12 cellular contexts compared by ENCODE assay signal in the genomic region with DNA sequence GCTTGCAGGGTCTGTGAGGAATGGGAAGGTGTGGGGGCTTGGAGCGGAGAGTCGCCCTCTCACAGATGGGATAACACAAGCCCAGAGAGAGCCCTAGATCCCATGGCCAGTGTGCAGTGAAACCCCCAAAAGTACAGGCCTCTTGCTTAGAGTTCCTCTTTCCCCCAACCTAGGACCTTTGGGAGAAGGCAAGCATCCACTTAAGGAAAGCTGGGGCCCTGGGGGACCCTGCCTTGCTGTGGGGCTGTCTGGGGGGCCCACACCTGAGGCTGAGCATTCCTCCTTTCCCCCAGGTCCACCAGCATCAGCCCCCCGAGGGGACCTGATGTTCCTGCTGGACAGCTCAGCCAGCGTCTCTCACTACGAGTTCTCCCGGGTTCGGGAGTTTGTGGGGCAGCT. TPM values are rescaled to one million over a fixed set of nuclear protein-coding genes. Genes with fewer than 3 reads are reported as not detected.
A peak's percentile ranks its signal among the peaks of the same experiment; 100 is the strongest.
DNase-seq lines count a peak whose midpoint lies in the region; ATAC-seq and TF ChIP-seq lines count a peak whose summit lies in the region.
"Had no signal": no experiment of that assay in that cellular context is flagged by ENCODE, and none has a peak within 500 bp of the region (broad histone marks: within the 10 kb centered on the region; RNA-seq: fewer than 3 reads in every experiment).

No MANE protein-coding gene starts in this region.

- H3K4me1 Mint-ChIP-seq in mesothelial cell of epicardium = peaks cover 40% of the 10 kb centered on the region

- ATAC-seq in heart right ventricle (no peak), left ventricle myocardium superior (no peak), upper lobe of left lung (ENCODE audit: low FRiP score in 2 of 2) (no peak), GM19328 (IDR thresholded peaks at IDR 0.05; ENCODE audit: unreplicated experiment) (no peak)
- ATAC-seq: left colon had no signal

- no peaks in the 10 kb centered on the region for H3K27me3 Mint-ChIP-seq in mesothelial cell of epicardium (ENCODE audit: low read depth)

- no peak for TF ChIP-seq EP300 in upper lobe of left lung (IDR thresholded peaks at IDR 0.05)

- H3K4me3 ChIP-seq in heart right ventricle = peak overlapping the region; percentile 50 to 69 (median 64)
- peak overlapping the region; percentile 72 for H3K4me3 ChIP-seq in coronary artery
- peak overlapping the region in 3 of 4 donors; percentile 56 to 64 (median 57) for H3K4me3 ChIP-seq in upper lobe of left lung

- peak overlapping the region; percentile 69 for H3K27ac Mint-ChIP-seq in mesothelial cell of epicardium
- H3K27ac Mint-ChIP-seq: activated CD4-positive, alpha-beta memory T cell treated with anti-CD3 and anti-CD28 coated beads for 36 hours; CD4-positive, alpha-beta memory T cell had no signal

- 78 to 84% methylated on average over 7 of the region's 7 CpGs for WGBS in heart right ventricle, 2 donors
- WGBS in upper lobe of left lung, 2 donors = 66 to 83% methylated on average over 7 of the region's 7 CpGs

- DNase-seq in heart right ventricle = no peak
- DNase-seq in left ventricle myocardium superior = no peak
- DNase-seq in coronary artery (ENCODE audit: low spot score) = no peak
- DNase-seq in mesothelial cell of epicardium (ENCODE audit: low spot score in 2 of 2, unreplicated experiment in 2 of 2) = no peak
- DNase-seq in upper lobe of left lung = no peak
- no peak for DNase-seq in hippocampal formation (lab: John Stamatoyannopoulos, UW)
- DNase-seq in glomerular visceral epithelial cell (ENCODE audit: extremely low spot score) = no peak
- DNase-seq: activated CD4-positive, alpha-beta memory T cell treated with anti-CD3 and anti-CD28 coated beads for 36 hours had no signal

- H3K9me3 Mint-ChIP-seq in mesothelial cell of epicardium = no peaks in the 10 kb centered on the region
- H3K9me3 Mint-ChIP-seq: activated CD4-positive, alpha-beta memory T cell treated with anti-CD3 and anti-CD28 coated beads for 36 hours; CD4-positive, alpha-beta memory T cell had no signal

- H3K36me3 Mint-ChIP-seq in mesothelial cell of epicardium = peaks cover 4% of the 10 kb centered on the region
- H3K36me3 Mint-ChIP-seq: activated CD4-positive, alpha-beta memory T cell treated with anti-CD3 and anti-CD28 coated beads for 36 hours; CD4-positive, alpha-beta memory T cell had no signal

- H3K4me1 ChIP-seq in heart right ventricle = peaks cover 38 to 75% (median 60%) of the 10 kb centered on the region in 9 donors
- H3K4me1 ChIP-seq in upper lobe of left lung = peaks cover 62 to 78% (median 73%) of the 10 kb centered on the region in 4 donors

- H3K9me3 ChIP-seq in heart right ventricle (no peaks in the 10 kb centered on the region), upper lobe of left lung (no peaks in the 10 kb centered on the region)

- H3K27ac ChIP-seq in heart right ventricle (peak overlapping the region in 3 of 10 donors; percentile 93 to 98 (median 93)), coronary artery (no peak overlapping the region), upper lobe of left lung (no peak overlapping the region)

- intact Hi-C loops in heart right ventricle (cut with DNase I) (loop anchor here in 2 of 10 donors (5.0 to 10.0 kb wide), 2 partner anchors 34 to 68 kb away; no protein-coding TSS in a partner anchor), left ventricle myocardium superior (cut with micrococcal nuclease) (no loop called here)

- H3K4me3 Mint-ChIP-seq in mesothelial cell of epicardium = peak overlapping the region; percentile 77
- H3K4me3 Mint-ChIP-seq: activated CD4-positive, alpha-beta memory T cell treated with anti-CD3 and anti-CD28 coated beads for 36 hours had no signal

- peaks cover 0 to 48% (median 9%) of the 10 kb centered on the region in 7 donors for H3K27me3 ChIP-seq in heart right ventricle
- peaks cover 0 to 7% (median 0%) of the 10 kb centered on the region in 4 donors for H3K27me3 ChIP-seq in upper lobe of left lung

- TF ChIP-seq CTCF in heart right ventricle (IDR thresholded peaks at IDR 0.05) (no peak), coronary artery (IDR thresholded peaks at IDR 0.05) (no peak), mesothelial cell of epicardium (IDR thresholded peaks at IDR 0.05; ENCODE audit: unreplicated experiment) (no peak), upper lobe of left lung (IDR thresholded peaks at IDR 0.05) (no peak)

- no peak for TF ChIP-seq POLR2A in upper lobe of left lung (IDR thresholded peaks at IDR 0.05)

- H3K36me3 ChIP-seq in heart right ventricle (peaks cover 0 to 9% (median 0%) of the 10 kb centered on the region in 9 donors), upper lobe of left lung (no peaks in the 10 kb centered on the region)

RNA-seq across cellular contexts. Expression of a gene that starts 1.1 kb away (rescaled TPM):
- 10 to 100 TPM; 10.8 to 52.8 (median 14.1) TPM for total RNA-seq in heart right ventricle
- polyA plus RNA-seq in heart right ventricle = 10 to 100 TPM; 13.9 to 27.5 TPM
- total RNA-seq in left ventricle myocardium superior = 13.5 TPM
- 57.0 to 59.1 TPM (median 57.7 TPM) in 3 replicates for total RNA-seq in mesothelial cell of epicardium
- 100 to 1,000 TPM in 2 of 6 donors, 10 to 100 TPM in 4; 41.8 to 108 (median 62.5) TPM for total RNA-seq in upper lobe of left lung
- total RNA-seq: CD4-positive, alpha-beta memory T cell had no signal
- polyA plus RNA-seq: CD4-positive, alpha-beta memory T cell had no signal

RNA-seq across cellular contexts. Expression of a gene that starts 12.9 kb away (rescaled TPM):
- total RNA-seq in heart right ventricle (1 to 10 TPM in 5 of 10 donors, under 1 TPM in 5; 0.11 to 2.2 (median 1.2) TPM), left ventricle myocardium superior (1.9 TPM), mesothelial cell of epicardium (2.2 to 3.9 TPM (median 2.9 TPM) in 3 replicates), upper lobe of left lung (10 to 100 TPM in 5 of 6 donors, 1 to 10 TPM in 1; 9.2 to 20.9 (median 14.7) TPM)
- polyA plus RNA-seq in heart right ventricle = under 1 TPM; 0.49 to 0.66 TPM
- total RNA-seq: LHCN-M2 had no signal

RNA-seq across cellular contexts. Expression of a gene that starts 15.6 kb away (rescaled TPM):
- total RNA-seq in heart right ventricle (1 to 10 TPM in 7 of 10 donors, under 1 TPM in 3; 0.37 to 2.5 (median 1.8) TPM), left ventricle myocardium superior (2.1 TPM), mesothelial cell of epicardium (10.9 to 12.3 TPM (median 11.3 TPM) in 3 replicates), upper lobe of left lung (10 to 100 TPM; 21.3 to 54.5 (median 34.7) TPM)
- 1 to 10 TPM; 1.2 to 3.1 TPM for polyA plus RNA-seq in heart right ventricle
- total RNA-seq: activated CD4-positive, alpha-beta memory T cell treated with anti-CD3 and anti-CD28 coated beads for 36 hours; CD4-positive, alpha-beta memory T cell; LHCN-M2 had no signal
- polyA plus RNA-seq: CD4-positive, alpha-beta memory T cell had no signal

RNA-seq across cellular contexts. Expression of a gene that starts 29.5 kb away (rescaled TPM):
- 100 to 1,000 TPM; 116 to 162 (median 132) TPM for total RNA-seq in heart right ventricle
- 100 to 1,000 TPM; 124 to 224 TPM for polyA plus RNA-seq in heart right ventricle
- 155 TPM for total RNA-seq in left ventricle myocardium superior
- total RNA-seq in mesothelial cell of epicardium = 87.9 to 98.2 TPM (median 94.7 TPM) in 3 replicates
- 100 to 1,000 TPM in 3 of 6 donors, 10 to 100 TPM in 3; 90.7 to 145 (median 101) TPM for total RNA-seq in upper lobe of left lung

RNA-seq across cellular contexts. Expression of a gene that starts 34.9 kb away (rescaled TPM):
- total RNA-seq in heart right ventricle (1 to 10 TPM; 5.3 to 9.9 (median 6.6) TPM), left ventricle myocardium superior (9.5 TPM), mesothelial cell of epicardium (38.5 to 43.6 TPM (median 39.2 TPM) in 3 replicates), upper lobe of left lung (100 to 1,000 TPM in 1 of 6 donors, 10 to 100 TPM in 5; 19.9 to 120 (median 26.9) TPM)
- 10 to 100 TPM; 12.5 to 33.3 TPM for polyA plus RNA-seq in heart right ventricle
